In genomic region chr1:228490120-228491078, GRCh38 we compare ENCODE assay signal across 10 cellular contexts. TPM values are rescaled to one million over a fixed set of nuclear protein-coding genes. Genes with fewer than 3 reads are reported as not detected.
DNase-seq lines count a peak whose midpoint lies in the region; ATAC-seq, FAIRE-seq and TF ChIP-seq lines count a peak whose summit lies in the region.
"Had no signal": no experiment of that assay in that cellular context is flagged by ENCODE, and none has a peak within 500 bp of the region (broad histone marks: within the 10 kb centered on the region; RNA-seq: fewer than 3 reads in every experiment).

No MANE protein-coding gene starts in this region.

- peak overlapping the region in 5 of 7 donors; percentile 37 to 79 (median 62) for H3K4me3 Mint-ChIP-seq in CD8-positive, alpha-beta memory T cell
- H3K4me3 Mint-ChIP-seq in T-cell, result peak overlapping the region; percentile 46 to 88 (median 58)

- no peak overlapping the region for H3K9ac ChIP-seq in keratinocyte (ENCODE audit: control insufficient read depth, extremely low read depth, insufficient read depth, low read length)

- no peaks in the 10 kb centered on the region for H4K20me1 ChIP-seq in keratinocyte (ENCODE audit: control insufficient read depth, extremely low read depth, insufficient read depth, low read length)
- no peaks in the 10 kb centered on the region for H4K20me1 ChIP-seq in hepatocyte (ENCODE audit: insufficient read depth, poor library complexity, severe bottlenecking)

- H3K4me1 ChIP-seq in CD8-positive, alpha-beta memory T cell (ENCODE audit: insufficient read depth, low read length), result peaks cover 24% of the 10 kb centered on the region
- H3K4me1 ChIP-seq in keratinocyte (ENCODE audit: control insufficient read depth, extremely low read depth, insufficient read depth, low read length), result peaks cover 16% of the 10 kb centered on the region
- H3K4me1 ChIP-seq in hepatocyte (ENCODE audit: insufficient read depth), result peaks cover 17% of the 10 kb centered on the region

- no peak for ATAC-seq in T-cell (replicated peaks in 1 of 4)

- POLR2A ChIA-PET in CD8-positive, alpha-beta memory T cell (lab: Charles Lee), result interaction anchor here (0.6 to 1.3 kb wide), 2 partner anchors 84 to 95 kb away, joined by 3 to 10 read pairs; partner anchors contain the start of gene TRIM11
- POLR2A ChIA-PET in T-cell (lab: Charles Lee), result no interaction called here

- 98% methylated on average over 6 of the region's 6 CpGs for WGBS in hepatocyte (ENCODE audit: low lambda C conversion rate, missing lambda C conversion rate)

- no peak for FAIRE-seq in keratinocyte (lab: Jason Lieb, UNC)
- FAIRE-seq in urothelium cell line (lab: Jason Lieb, UNC), result no peak

- no peak overlapping the region for H3K4me2 ChIP-seq in keratinocyte (ENCODE audit: control insufficient read depth, extremely low read depth, insufficient read depth, low read depth, low read length)
- H3K4me2 ChIP-seq in hepatocyte, result no peak overlapping the region

- CTCF ChIA-PET in CD8-positive, alpha-beta memory T cell (lab: Charles Lee), result interaction anchor here (1.0 to 3.2 kb wide), 4 partner anchors 10 to 360 kb away, joined by 3 to 9 read pairs (median 6); a partner anchor contains a TSS
- CTCF ChIA-PET in T-cell (lab: Charles Lee), result interaction anchor here in 1 of 2 donors (0.9 kb wide), 1 partner anchor 11 kb away, joined by 3 read pairs; no protein-coding TSS in a partner anchor

- no peaks in the 10 kb centered on the region for H3K9me3 ChIP-seq in CD8-positive, alpha-beta memory T cell (ENCODE audit: low read length)
- H3K9me3 ChIP-seq in MG63, result no peaks in the 10 kb centered on the region
- no peaks in the 10 kb centered on the region for H3K9me3 ChIP-seq in keratinocyte (ENCODE audit: control insufficient read depth, low read depth, low read length)
- H3K9me3 ChIP-seq in hepatocyte (ENCODE audit: low read depth), result no peaks in the 10 kb centered on the region
- H3K9me3 ChIP-seq: esophagus squamous epithelium had no signal

- peak overlapping the region; percentile 48 for H3K27ac ChIP-seq in CD8-positive, alpha-beta memory T cell (ENCODE audit: low read depth, low read length)
- H3K27ac ChIP-seq in keratinocyte (ENCODE audit: control insufficient read depth, insufficient read depth, low read length) (peak overlapping the region; percentile 28), hepatocyte (no peak overlapping the region)
- H3K27ac ChIP-seq: esophagus squamous epithelium had no signal

- H3K36me3 Mint-ChIP-seq in CD8-positive, alpha-beta memory T cell, result peaks cover 0 to 69% (median 11%) of the 10 kb centered on the region in 3 donors
- peaks cover 40% of the 10 kb centered on the region for H3K36me3 Mint-ChIP-seq in T-cell

- H3K27ac Mint-ChIP-seq in CD8-positive, alpha-beta memory T cell, result peak overlapping the region in 6 of 8 donors; percentile 23 to 88 (median 45)
- H3K27ac Mint-ChIP-seq in T-cell, result peak overlapping the region; percentile 41 to 79

- peaks cover 25% of the 10 kb centered on the region for H3K79me2 ChIP-seq in keratinocyte (ENCODE audit: control insufficient read depth, insufficient read depth, low read length)
- H3K79me2 ChIP-seq in hepatocyte, result peaks cover 35% of the 10 kb centered on the region

- H3K4me3 ChIP-seq in CD8-positive, alpha-beta memory T cell (ENCODE audit: low read length), result no peak overlapping the region
- no peak overlapping the region for H3K4me3 ChIP-seq in MG63
- H3K4me3 ChIP-seq in keratinocyte (ENCODE audit: control insufficient read depth in 2 of 3, extremely low read depth in 1 of 3, insufficient read depth in 2 of 3, low read depth in 1 of 3, low read length in 3 of 3), result no peak overlapping the region
- H3K4me3 ChIP-seq in hepatocyte, result no peak overlapping the region
- H3K4me3 ChIP-seq: esophagus squamous epithelium had no signal

- no peak for DNase-seq in CD8-positive, alpha-beta memory T cell
- DNase-seq in MG63 (peak; percentile 32), T-cell (no peak), keratinocyte (ENCODE audit: low read depth, low spot score) (no peak), ecto neural progenitor cell (ENCODE audit: low spot score) (no peak), urothelium cell line (ENCODE audit: low spot score) (no peak), hepatocyte (ENCODE audit: low spot score) (no peak)
- DNase-seq in stimulated activated CD4-positive, alpha-beta T cell treated with anti-CD3 and anti-CD28 coated beads, Interleukin-12 subunit alpha, Interleukin-12 subunit beta, amount 100 ng/mL, for 4 hours, result no peak
- DNase-seq: esophagus squamous epithelium, SW 1271 had no signal

- H3K36me3 ChIP-seq in CD8-positive, alpha-beta memory T cell (ENCODE audit: insufficient read depth, low read length), result peaks cover 38% of the 10 kb centered on the region
- H3K36me3 ChIP-seq in MG63 (peaks cover 56% of the 10 kb centered on the region), keratinocyte (ENCODE audit: control insufficient read depth in 2 of 2, extremely low read depth in 1 of 2, insufficient read depth in 2 of 2, low read length in 2 of 2) (peaks cover 22 to 46% of the 10 kb centered on the region in 2 experiments), hepatocyte (replicated peaks; ENCODE audit: insufficient read depth, low read depth) (no peaks in the 10 kb centered on the region)

- peaks cover 0 to 3% of the 10 kb centered on the region in 2 donors for H3K27me3 Mint-ChIP-seq in CD8-positive, alpha-beta memory T cell
- no peaks in the 10 kb centered on the region for H3K27me3 Mint-ChIP-seq in T-cell

- H3K9me2 ChIP-seq in hepatocyte (replicated peaks; ENCODE audit: insufficient read depth), result no peaks in the 10 kb centered on the region

- dilution Hi-C loops in keratinocyte (cut with MboI; ENCODE audit: extremely low pct_ligation_motif_present, low sequenced_read_pairs), result no loop called here

- peaks cover 37 to 59% (median 39%) of the 10 kb centered on the region in 3 donors for H3K4me1 Mint-ChIP-seq in CD8-positive, alpha-beta memory T cell
- H3K4me1 Mint-ChIP-seq in T-cell, result peaks cover 40 to 51% (median 45%) of the 10 kb centered on the region in 3 donors

- H3K9me3 Mint-ChIP-seq in CD8-positive, alpha-beta memory T cell, result no peaks in the 10 kb centered on the region
- H3K9me3 Mint-ChIP-seq in T-cell, result no peaks in the 10 kb centered on the region

- no peaks in the 10 kb centered on the region for H3K9me1 ChIP-seq in keratinocyte (ENCODE audit: control insufficient read depth, extremely low read depth, insufficient read depth, low read length)

- no peaks in the 10 kb centered on the region for H3K27me3 ChIP-seq in CD8-positive, alpha-beta memory T cell (ENCODE audit: insufficient read depth, low read length, poor library complexity, severe bottlenecking)
- H3K27me3 ChIP-seq in MG63 (no peaks in the 10 kb centered on the region), keratinocyte (ENCODE audit: control insufficient read depth, extremely low read depth, insufficient read depth, low read length) (no peaks in the 10 kb centered on the region), hepatocyte (no peaks in the 10 kb centered on the region)
- H3K27me3 ChIP-seq: esophagus squamous epithelium had no signal

- TF ChIP-seq CTCF in keratinocyte (optimal IDR thresholded peaks at IDR 0.05 in 1 of 3, IDR thresholded peaks at IDR 0.05 in 1 of 3, conservative IDR thresholded peaks at IDR 0.05 in 1 of 3; ENCODE audit: extremely low read depth in 1 of 3, insufficient read depth in 2 of 3, low read length in 3 of 3) (no peak), hepatocyte (IDR thresholded peaks at IDR 0.05; ENCODE audit: poor library complexity) (no peak)

- H2AFZ ChIP-seq in keratinocyte (ENCODE audit: control insufficient read depth, low read length) (no peak overlapping the region), hepatocyte (no peak overlapping the region)

RNA-seq across cellular contexts. Expression of gene RNF187, which starts 3.2 kb away (rescaled TPM):
- total RNA-seq in CD8-positive, alpha-beta memory T cell, result 100 to 1,000 TPM; 128 to 129 TPM
- polyA plus RNA-seq in CD8-positive, alpha-beta memory T cell, result 56.7 TPM
- 68.1 and 133 TPM in 2 replicates for total RNA-seq in MG63 (2014; rRNA removed; shearing (Covaris generic); ENCODE audit: low replicate concordance)
- total RNA-seq in T-cell (100 to 1,000 TPM in 2 of 5 donors, 10 to 100 TPM in 3; 59.6 to 105 (median 94.9) TPM), hepatocyte (39.5 and 52.4 TPM in 2 replicates)
- polyA plus RNA-seq in keratinocyte (37.2 to 65.8 TPM (median 51.6 TPM) in 3 replicates), hepatocyte (124 and 135 TPM in 2 replicates)
- polyA plus RNA-seq in keratinocyte (2011; ENCODE audit: low read depth), result 114 TPM
- 42.7 and 67.9 TPM in 2 replicates for polyA plus RNA-seq in keratinocyte (2011; cell fraction: cytosol; rRNA removed)
- 32.5 and 36.7 TPM in 2 replicates for polyA plus RNA-seq in keratinocyte (2011; cell fraction: nucleus; rRNA removed)
- 85.4 and 103 TPM in 2 replicates for polyA plus RNA-seq in keratinocyte (2012; ENCODE audit: low replicate concordance)
- polyA minus RNA-seq in keratinocyte, result 39.4 to 67.1 TPM (median 50.0 TPM) in 3 replicates
- polyA minus RNA-seq in keratinocyte (2011; cell fraction: cytosol; rRNA and poly(A)+ RNA removed), result 92.7 TPM
- polyA minus RNA-seq in keratinocyte (2011; cell fraction: nucleus; rRNA and poly(A)+ RNA removed), result 19.3 and 21.8 TPM in 2 replicates
